In genomic region chr20:22450540-22450939, GRCh38 we compare ENCODE assay signal across 30 cellular contexts.
"Had no signal": no experiment of that assay in that cellular context is flagged by ENCODE, and none has a peak within 500 bp of the region (broad histone marks: within the 10 kb centered on the region; RNA-seq: fewer than 3 reads in every experiment).

No MANE protein-coding gene starts in this region.

- DNase-seq: activated CD4-positive, alpha-beta memory T cell treated with anti-CD3 and anti-CD28 coated beads, Interleukin-2, amount 10 ng/mL, durations not matched to agents 7 days and 5 days; activated CD4-positive, alpha-beta T cell treated with anti-CD3 and anti-CD28 coated beads for 4 hours; activated CD4-positive, alpha-beta T cell treated with anti-CD3 and anti-CD28 coated beads, Interleukin-2, amount 10 ng/mL, durations not matched to agents 7 days and 5 days; activated CD4-positive, alpha-beta T cell treated with anti-CD3 and anti-CD28 coated beads, Interleukin-2, amount 50 U/mL, for 4 hours; activated CD4-positive, CD25-positive, alpha-beta regulatory T cell; activated CD4-positive, CD25-positive, alpha-beta regulatory T cell treated with anti-CD3 and anti-CD28 coated beads, Interleukin-2, amount 50 U/mL, for 72 hours; activated CD8-positive, alpha-beta memory T cell treated with anti-CD3 and anti-CD28 coated beads, Interleukin-2, amount 50 U/mL, for 48 hours; activated gamma-delta T cell; activated naive CD4-positive, alpha-beta T cell; activated naive CD4-positive, alpha-beta T cell treated with anti-CD3 and anti-CD28 coated beads, Interleukin-2, amount 10 ng/mL, durations not matched to agents 7 days and 5 days; activated naive CD8-positive, alpha-beta T cell treated with anti-CD3 and anti-CD28 coated beads, Interleukin-2, amount 10 ng/mL, durations not matched to agents 7 days and 5 days; activated T-cell treated with anti-CD3 and anti-CD28 coated beads for 4 hours; activated T-cell treated with anti-CD3 and anti-CD28 coated beads, Interleukin-2, amount 50 U/mL, for 24 hours; activated T-cell treated with anti-CD3 and anti-CD28 coated beads, Interleukin-2, amount 50 U/mL, for 72 hours; central memory CD4-positive, alpha-beta T cell; cerebellar nuclear complex; colonic mucosa; effector memory CD4-positive, alpha-beta T cell; endodermal cell; erythroblast; foreskin keratinocyte; gastrocnemius medialis; glutamatergic neuron; heart left ventricle; T1000 had no signal

- H3K9me3 ChIP-seq: ascending aorta, breast epithelium, colonic mucosa, esophagus muscularis mucosa, gastrocnemius medialis, heart left ventricle had no signal

- H3K36me3 ChIP-seq: ascending aorta, breast epithelium, cardiac muscle cell, colonic mucosa, esophagus muscularis mucosa, gastrocnemius medialis, heart left ventricle had no signal

- H3K4me1 ChIP-seq: ascending aorta, breast epithelium, colonic mucosa, gastrocnemius medialis, heart left ventricle had no signal

- ATAC-seq: activated naive CD4-positive, alpha-beta T cell treated with anti-CD3 and anti-CD28 coated beads, Interleukin-2, amount 50 U/mL, for 72 hours; activated T-cell treated with anti-CD3 and anti-CD28 coated beads, Interleukin-2, amount 50 U/mL, for 72 hours; foreskin keratinocyte; gastrocnemius medialis; heart left ventricle had no signal

- H3K4me3 ChIP-seq: ascending aorta, breast epithelium, cardiac muscle cell, colonic mucosa, esophagus muscularis mucosa, gastrocnemius medialis, heart left ventricle had no signal
